ENCODE assay signal across 8 cellular contexts in the genomic region with DNA sequence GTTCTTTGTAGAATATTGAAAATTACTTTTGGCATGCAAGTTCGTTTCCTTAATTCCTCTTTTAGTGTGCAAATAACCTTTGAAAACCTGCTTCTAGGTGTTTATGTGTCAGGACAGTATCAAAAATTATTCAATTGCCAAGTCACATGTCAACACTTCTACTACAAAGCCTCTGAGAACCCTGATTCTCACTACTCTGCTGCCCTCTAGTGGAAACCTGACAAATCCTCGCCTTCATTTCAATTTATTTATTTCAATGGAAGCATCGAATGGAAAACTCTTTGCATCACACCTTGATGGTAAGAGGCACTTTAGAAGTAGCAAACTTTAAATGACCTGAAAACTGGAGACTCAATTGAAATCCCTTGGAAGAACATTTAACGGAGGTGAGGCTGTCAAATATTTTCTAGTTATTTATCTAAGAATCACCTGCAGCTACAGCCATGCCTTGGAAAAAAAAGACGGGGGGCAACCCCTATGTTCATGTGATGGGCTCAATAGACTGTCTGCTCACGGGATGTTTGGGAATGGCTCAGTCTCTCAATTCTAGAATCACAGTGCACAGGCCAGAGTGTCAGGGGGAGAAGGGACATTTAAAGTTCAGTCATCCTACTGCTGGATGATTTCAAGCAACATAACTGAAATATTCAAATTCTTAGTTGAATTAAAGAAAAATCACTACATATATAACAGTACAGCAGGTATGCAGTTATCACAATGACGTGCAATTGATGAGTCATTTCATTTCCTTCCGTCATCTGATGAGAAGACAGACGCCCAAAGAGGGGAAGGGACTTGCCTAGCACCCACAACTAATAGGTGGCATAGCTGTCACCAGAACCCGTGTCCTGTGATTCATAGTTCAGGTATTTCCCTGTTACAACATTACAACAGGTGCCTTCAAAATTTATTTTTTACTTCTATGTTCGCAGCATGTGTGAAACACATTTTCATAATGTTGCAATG.
DNase-seq lines count a peak whose midpoint lies in the region; ATAC-seq and TF ChIP-seq lines count a peak whose summit lies in the region.

No MANE protein-coding gene starts in this region.

- H4K20me1 ChIP-seq in GM23248 (ENCODE audit: insufficient read depth) = no peaks in the 10 kb centered on the region

- no peak overlapping the region for H3K4me2 ChIP-seq in GM23248 (ENCODE audit: unreplicated experiment)

- no peak overlapping the region for H3K4me3 ChIP-seq in GM23248
- no peak overlapping the region for H3K4me3 ChIP-seq in fibroblast of mammary gland (ENCODE audit: control insufficient read depth, low read depth, low read length)

- 17 to 20% methylated on average over 11 of the region's 11 CpGs for WGBS in GM23248 (ENCODE audit: low coverage in 1 of 2, low lambda C conversion rate in 2 of 2, missing lambda C conversion rate in 2 of 2), 2 experiments

- no peaks in the 10 kb centered on the region for H3K36me3 ChIP-seq in GM23248 (ENCODE audit: low read depth)

- no peak overlapping the region for H3K27ac ChIP-seq in GM23248

- ATAC-seq in GM21576 (IDR thresholded peaks at IDR 0.05; ENCODE audit: unreplicated experiment) = no peak

- H3F3A ChIP-seq in GM23248 (ENCODE audit: insufficient read depth) = no peaks in the 10 kb centered on the region

- H3K27me3 ChIP-seq in GM23248 (replicated peaks; ENCODE audit: insufficient read depth) = no peaks in the 10 kb centered on the region

- in situ Hi-C loops in GM23248 (cut with MboI) = loop anchor here (10.0 kb wide), 1 partner anchor 168 kb away; no protein-coding TSS in a partner anchor

- no peaks in the 10 kb centered on the region for H3K4me1 ChIP-seq in GM23248 (ENCODE audit: insufficient read depth)

- no peak overlapping the region for H3K9ac ChIP-seq in GM23248

- TF ChIP-seq CTCF in fibroblast of mammary gland (conservative IDR thresholded peaks at IDR 0.05; ENCODE audit: control insufficient read depth, insufficient read depth, low read depth, low read length) = peak; percentile 73

- H3K9me2 ChIP-seq in GM23248 (ENCODE audit: insufficient read depth) = no peaks in the 10 kb centered on the region

- no peak overlapping the region for H2AFZ ChIP-seq in GM23248

- H3K79me2 ChIP-seq in GM23248 (ENCODE audit: insufficient read depth) = no peaks in the 10 kb centered on the region

- H3K9me3 ChIP-seq in GM23248 (ENCODE audit: low read depth) = no peaks in the 10 kb centered on the region

- DNase-seq in DMS 273 treated with DMSO at 0.1 percent for 48 hours (lab: John Stamatoyannopoulos, UW) (peak; percentile 56), GM23248 (peak; percentile 73), NCI-H1417 treated with DMSO at 0.1 percent for 48 hours (lab: John Stamatoyannopoulos, UW) (peak; percentile 3), SKM-1 treated with dmso at 0.1 percent for 144 hours (lab: John Stamatoyannopoulos, UW; ENCODE audit: unreplicated experiment) (peak; percentile 45), fibroblast of mammary gland (ENCODE audit: low read depth) (peak; percentile 79), occipital lobe (lab: John Stamatoyannopoulos, UW) (peak; percentile 1)
- DNase-seq in activated CD4-positive, CD25-positive, alpha-beta regulatory T cell (lab: John Stamatoyannopoulos, UW) = no peak

Comparison
In these comparisons a context has a peak if more than half of its experiments do, and no peak if none do; other contexts are left out.
1. DNase-seq: peak in DMS 273 treated with DMSO at 0.1 percent for 48 hours (single experiment), GM23248 (single experiment), NCI-H1417 treated with DMSO at 0.1 percent for 48 hours (single experiment), SKM-1 treated with dmso at 0.1 percent for 144 hours (single experiment), fibroblast of mammary gland (single experiment) and occipital lobe (single experiment); none in activated CD4-positive, CD25-positive, alpha-beta regulatory T cell (0 of 4).